1 cellular context compared by ENCODE assay signal in genomic region chr9:131275332-131276106, GRCh38.
TF ChIP-seq lines count a peak whose summit lies in the region.

No MANE protein-coding gene starts in this region.

TF ChIP-seq in HepG2, 621 proteins besides CTCF, POLR2A, EP300 and RAD21 (continued from another document and continues in another):
- TF ChIP-seq ZNF652 (CRISPR knock-in tag; IDR thresholded peaks at IDR 0.05; ENCODE audit: borderline replicate concordance, low read depth), result no peak
- TF ChIP-seq ZNF709 (CRISPR knock-in tag; IDR thresholded peaks at IDR 0.05), result no peak
- no peak for TF ChIP-seq RORA (CRISPR knock-in tag; IDR thresholded peaks at IDR 0.05)
- no peak for TF ChIP-seq ZHX2 (IDR thresholded peaks at IDR 0.05; ENCODE audit: low read depth)
- no peak for TF ChIP-seq ZHX2 (CRISPR knock-in tag; IDR thresholded peaks at IDR 0.05; ENCODE audit: borderline replicate concordance)
- no peak for TF ChIP-seq RERE (CRISPR knock-in tag; IDR thresholded peaks at IDR 0.05; ENCODE audit: low read depth)
- peak; percentile 41; the same call in 1 of the 2 replicates for TF ChIP-seq SALL1 (CRISPR knock-in tag; IDR thresholded peaks at IDR 0.05)
- TF ChIP-seq ZBTB7A (CRISPR knock-in tag; IDR thresholded peaks at IDR 0.05), result no peak
- no peak for TF ChIP-seq ZNF329 (CRISPR knock-in tag; IDR thresholded peaks at IDR 0.05; ENCODE audit: low read depth)
- TF ChIP-seq ZSCAN30 (CRISPR knock-in tag; IDR thresholded peaks at IDR 0.05), result no peak
- no peak for TF ChIP-seq ZNF740 (CRISPR knock-in tag; IDR thresholded peaks at IDR 0.05)
- no peak for TF ChIP-seq NCOA1 (CRISPR knock-in tag; IDR thresholded peaks at IDR 0.05)
- TF ChIP-seq ZFX (CRISPR knock-in tag; IDR thresholded peaks at IDR 0.05; ENCODE audit: low read depth), result peak; percentile 86
- peak; percentile 50 for TF ChIP-seq STAG1 (CRISPR knock-in tag; IDR thresholded peaks at IDR 0.05)
- no peak for TF ChIP-seq ETV5 (CRISPR knock-in tag; IDR thresholded peaks at IDR 0.05; ENCODE audit: borderline replicate concordance)
- no peak for TF ChIP-seq ZMAT5 (CRISPR knock-in tag; IDR thresholded peaks at IDR 0.05; ENCODE audit: borderline replicate concordance, low read depth)
- TF ChIP-seq ZNF800 (CRISPR knock-in tag; IDR thresholded peaks at IDR 0.05), result peak; percentile 74; the same call in 1 of the 2 replicates
- TF ChIP-seq THAP11 (CRISPR knock-in tag; IDR thresholded peaks at IDR 0.05), result 0 out of 2 replicates have a peak, but pooled peaks have one; percentile 29
- no peak for TF ChIP-seq ZGPAT (CRISPR knock-in tag; IDR thresholded peaks at IDR 0.05)
- no peak for TF ChIP-seq MATR3 (CRISPR knock-in tag; IDR thresholded peaks at IDR 0.05)
- no peak for TF ChIP-seq ZNF83 (CRISPR knock-in tag; IDR thresholded peaks at IDR 0.05; ENCODE audit: borderline replicate concordance)
- 0 out of 2 replicates have a peak, but pooled peaks have one; percentile 34 for TF ChIP-seq ARNT2 (CRISPR knock-in tag; IDR thresholded peaks at IDR 0.05; ENCODE audit: low read depth)
- TF ChIP-seq DNMT1 (CRISPR knock-in tag; IDR thresholded peaks at IDR 0.05), result no peak
- TF ChIP-seq SKI (IDR thresholded peaks at IDR 0.05; ENCODE audit: partially characterized antibody), result no peak
- TF ChIP-seq TRIM24 (CRISPR knock-in tag; IDR thresholded peaks at IDR 0.05), result no peak
- TF ChIP-seq ZNF784 (CRISPR knock-in tag; IDR thresholded peaks at IDR 0.05; ENCODE audit: borderline replicate concordance), result 0 out of 2 replicates have a peak, but pooled peaks have one; percentile 16
- TF ChIP-seq ZNF687 (CRISPR knock-in tag; IDR thresholded peaks at IDR 0.05), result peak; percentile 69
- peak; percentile 33; the same call in 1 of the 2 replicates for TF ChIP-seq ZNF768 (CRISPR knock-in tag; IDR thresholded peaks at IDR 0.05)
- TF ChIP-seq ZNF746 (CRISPR knock-in tag; IDR thresholded peaks at IDR 0.05), result no peak
- TF ChIP-seq UBTF (CRISPR knock-in tag; IDR thresholded peaks at IDR 0.05), result peak; percentile 45; the same call in 1 of the 2 replicates
- TF ChIP-seq SOX13 (IDR thresholded peaks at IDR 0.05), result no peak
- no peak for TF ChIP-seq SOX13 (CRISPR knock-in tag; conservative IDR thresholded peaks at IDR 0.05 in 1 of 2, IDR thresholded peaks at IDR 0.05 in 1 of 2)
- TF ChIP-seq CREBL2 (CRISPR knock-in tag; IDR thresholded peaks at IDR 0.05; ENCODE audit: borderline replicate concordance), result no peak
- peak; percentile 75 for TF ChIP-seq XRCC5 (optimal IDR thresholded peaks at IDR 0.05; ENCODE audit: low read length)
- TF ChIP-seq HNRNPLL (IDR thresholded peaks at IDR 0.05; ENCODE audit: low read depth, low read length, poor library complexity, severe bottlenecking), result no peak
- no peak for TF ChIP-seq PHF21A (CRISPR knock-in tag; IDR thresholded peaks at IDR 0.05)
